In genomic region chr14:65813760-65814387, GRCh38 we compare ENCODE assay signal across 13 cellular contexts.
DNase-seq lines count a peak whose midpoint lies in the region; ATAC-seq and TF ChIP-seq lines count a peak whose summit lies in the region.
"Had no signal": no experiment of that assay in that cellular context is flagged by ENCODE, and none has a peak within 500 bp of the region (broad histone marks: within the 10 kb centered on the region; RNA-seq: fewer than 3 reads in every experiment).

No MANE protein-coding gene starts in this region.

- peak overlapping the region; percentile 54 for H3K27ac Mint-ChIP-seq in GM23338
- H3K27ac Mint-ChIP-seq: CD4-positive, alpha-beta memory T cell had no signal

- H3K27me3 ChIP-seq in GM23338 (ENCODE audit: insufficient read depth), result no peaks in the 10 kb centered on the region
- H3K27me3 ChIP-seq in NT2/D1 (ENCODE audit: insufficient read depth, insufficient read length), result no peaks in the 10 kb centered on the region
- no peaks in the 10 kb centered on the region for H3K27me3 ChIP-seq in iPS DF 6.9 (ENCODE audit: control insufficient read depth, insufficient read depth, low read length)

- peak overlapping the region; percentile 18 for H3K4me2 ChIP-seq in GM23338

- peaks cover 39% of the 10 kb centered on the region; the same call in 1 of the 2 replicates for H3K9me3 ChIP-seq in NT2/D1 (ENCODE audit: insufficient read depth, low read length)
- H3K9me3 ChIP-seq in iPS DF 6.9 (ENCODE audit: control insufficient read depth, insufficient read depth, low read length), result no peaks in the 10 kb centered on the region

- no peaks in the 10 kb centered on the region for H3K36me3 ChIP-seq in GM23338 (ENCODE audit: insufficient read depth)
- H3K36me3 ChIP-seq in NT2/D1 (ENCODE audit: insufficient read depth, insufficient read length, low read length), result no peaks in the 10 kb centered on the region
- H3K36me3 ChIP-seq in iPS DF 6.9 (ENCODE audit: control insufficient read depth, insufficient read depth, low read length), result no peaks in the 10 kb centered on the region

- H3K27me3 Mint-ChIP-seq in GM23338 (ENCODE audit: insufficient read depth, low read depth, poor library complexity), result no peaks in the 10 kb centered on the region
- H3K27me3 Mint-ChIP-seq: CD4-positive, alpha-beta memory T cell had no signal

- peak; percentile 78 for DNase-seq in GM23338 (ENCODE audit: low spot score)
- peak; percentile 70 for DNase-seq in NT2/D1 (ENCODE audit: low read depth, low spot score)
- peak; percentile 50 for DNase-seq in iPS DF 6.9 (ENCODE audit: low read depth, low spot score)
- peak; percentile 41 for DNase-seq in renal cortical epithelial cell (ENCODE audit: low read depth)
- DNase-seq in activated CD4-positive, alpha-beta T cell treated with anti-CD3 and anti-CD28 coated beads for 48 hours, result no peak
- DNase-seq in DMS 273 treated with DMSO at 0.1 percent for 48 hours (lab: John Stamatoyannopoulos, UW), result no peak
- DNase-seq: ACHN, Kasumi-1, NCI-H1417, NCI-H2081, NCI-H69 had no signal

- ATAC-seq in GM23338 (peak; percentile 92), GM19324 (IDR thresholded peaks at IDR 0.05; ENCODE audit: low FRiP score, unreplicated experiment) (no peak)

- H2AFZ ChIP-seq in GM23338, result no peak overlapping the region

- peaks cover 15% of the 10 kb centered on the region for H3K4me1 Mint-ChIP-seq in GM23338

- H3K79me2 ChIP-seq in GM23338 (replicated peaks; ENCODE audit: insufficient read depth), result no peaks in the 10 kb centered on the region

- TF ChIP-seq CTCF in GM23338 (conservative IDR thresholded peaks at IDR 0.05; ENCODE audit: low read depth in 2 of 2), result no peak

- no peak overlapping the region for H3K4me3 Mint-ChIP-seq in GM23338

- H3K4me1 ChIP-seq in GM23338 (ENCODE audit: insufficient read depth) (peaks cover 12% of the 10 kb centered on the region), NT2/D1 (ENCODE audit: insufficient read depth, insufficient read length) (peaks cover 2% of the 10 kb centered on the region), iPS DF 6.9 (ENCODE audit: control insufficient read depth, insufficient read depth, low read length) (no peaks in the 10 kb centered on the region)

- no peaks in the 10 kb centered on the region for H4K20me1 ChIP-seq in GM23338 (replicated peaks; ENCODE audit: insufficient read depth)

- peaks cover 20% of the 10 kb centered on the region; the same call in 1 of the 2 replicates for H3K9me2 ChIP-seq in GM23338 (ENCODE audit: insufficient read depth)

- H3K4me3 ChIP-seq in GM23338 (no peak overlapping the region), NT2/D1 (ENCODE audit: insufficient read length, low read depth) (no peak overlapping the region), iPS DF 6.9 (ENCODE audit: low read length) (no peak overlapping the region)

- WGBS in iPS DF 6.9 (ENCODE audit: insufficient coverage, insufficient read length), result no CpG with 5 or more reads among the region's 3 CpGs

- H3K27ac ChIP-seq in GM23338 (ENCODE audit: low read depth) (peak overlapping the region; percentile 79), iPS DF 6.9 (ENCODE audit: low read length) (no peak overlapping the region)

- H3K9ac ChIP-seq in NT2/D1 (ENCODE audit: insufficient read length, low read depth), result no peak overlapping the region

- peaks cover 3% of the 10 kb centered on the region; the same call in 1 of the 2 replicates for H3F3A ChIP-seq in GM23338 (replicated peaks; ENCODE audit: low read depth)

- peaks cover 35% of the 10 kb centered on the region for H3K36me3 Mint-ChIP-seq in GM23338 (ENCODE audit: low read depth)

- H3K9me3 Mint-ChIP-seq in GM23338, result peaks cover 36% of the 10 kb centered on the region

TF ChIP-seq in GM23338, 12 proteins besides CTCF, POLR2A, EP300 and RAD21 (continues in another document):
- TF ChIP-seq ZNF331 (CRISPR knock-in tag; IDR thresholded peaks at IDR 0.05; ENCODE audit: low read depth), result no peak
- no peak for TF ChIP-seq EZH2phosphoT487 (IDR thresholded peaks at IDR 0.05; ENCODE audit: unreplicated experiment)
- TF ChIP-seq POLR2AphosphoS5 (IDR thresholded peaks at IDR 0.05; ENCODE audit: low read depth), result no peak
- no peak for TF ChIP-seq REST (IDR thresholded peaks at IDR 0.05; ENCODE audit: unreplicated experiment)
- TF ChIP-seq ZNF114 (CRISPR knock-in tag; IDR thresholded peaks at IDR 0.05), result no peak
- TF ChIP-seq EZH2 (IDR thresholded peaks at IDR 0.05; ENCODE audit: low read depth, unreplicated experiment), result no peak
- no peak; the same call in 1 of the 2 replicates for TF ChIP-seq CREB1 (CRISPR knock-in tag; IDR thresholded peaks at IDR 0.05; ENCODE audit: low read depth)
- peak; percentile 66; the same call in 1 of the 2 replicates for TF ChIP-seq NANOG (IDR thresholded peaks at IDR 0.05; ENCODE audit: borderline replicate concordance)
- TF ChIP-seq JUNB (IDR thresholded peaks at IDR 0.05; ENCODE audit: unreplicated experiment), result no peak
- no peak for TF ChIP-seq ETS1 (IDR thresholded peaks at IDR 0.05)
- no peak for TF ChIP-seq STAT1 (IDR thresholded peaks at IDR 0.05; ENCODE audit: unreplicated experiment)

Comparison
In these comparisons a context has a peak if more than half of its experiments do, and no peak if none do; other contexts are left out.
1. DNase-seq: peak in GM23338 (single experiment), NT2/D1 (single experiment), iPS DF 6.9 (single experiment) and renal cortical epithelial cell (single experiment); none in activated CD4-positive, alpha-beta T cell treated with anti-CD3 and anti-CD28 coated beads for 48 hours (single experiment) and DMS 273 treated with DMSO at 0.1 percent for 48 hours (single experiment).